Comparison of ENCODE assay signal across 23 cellular contexts in genomic region chr16:53792161-53792951, GRCh38.
DNase-seq lines count a peak whose midpoint lies in the region; FAIRE-seq and TF ChIP-seq lines count a peak whose summit lies in the region.
"Had no signal": no experiment of that assay in that cellular context is flagged by ENCODE, and none has a peak within 500 bp of the region (broad histone marks: within the 10 kb centered on the region; RNA-seq: fewer than 3 reads in every experiment).

No MANE protein-coding gene starts in this region.

- no peak for TF ChIP-seq POLR2A in adrenal gland (IDR thresholded peaks at IDR 0.05)

- H3K27ac ChIP-seq in adrenal gland, result no peak overlapping the region
- H3K27ac ChIP-seq: ascending aorta, neural progenitor cell, uterus had no signal

- no peaks in the 10 kb centered on the region for H3K27me3 ChIP-seq in adrenal gland
- H3K27me3 ChIP-seq: ascending aorta, neural progenitor cell, uterus had no signal

- TF ChIP-seq CTCF in adrenal gland (IDR thresholded peaks at IDR 0.05), result no peak

- no peaks in the 10 kb centered on the region for H3K9me3 ChIP-seq in adrenal gland (replicated peaks in 1 of 3)
- H3K9me3 ChIP-seq: ascending aorta, uterus had no signal

- peaks cover 5 to 7% of the 10 kb centered on the region in 2 donors for H3K4me1 ChIP-seq in adrenal gland (replicated peaks in 1 of 2)

- peak; percentile 93 for FAIRE-seq in islet of Langerhans (lab: Jason Lieb, UNC)
- FAIRE-seq: H54 had no signal

- intact Hi-C loops in adrenal gland (cut with DNase I), result no loop called here

- DNase-seq in DMS79 (lab: John Stamatoyannopoulos, UW), result peak; percentile 25
- peak; percentile 54 for DNase-seq in amniotic epithelial cell (ENCODE audit: low read depth)
- peak; percentile 25 for DNase-seq in retina
- DNase-seq in stimulated activated CD4-positive, alpha-beta T cell treated with anti-CD3 and anti-CD28 coated beads, Interleukin-4, amount 100 ng/mL, for 1 hour, result no peak
- DNase-seq in GM03348 (ENCODE audit: low spot score), result no peak
- no peak for DNase-seq in adrenal gland
- DNase-seq: activated CD4-positive, alpha-beta memory T cell treated with anti-CD3 and anti-CD28 coated beads, Interleukin-2, amount 10 ng/mL, durations not matched to agents 7 days and 5 days; activated CD4-positive, alpha-beta T cell treated with anti-CD3 and anti-CD28 coated beads for 1 hour; activated CD8-positive, alpha-beta memory T cell treated with anti-CD3 and anti-CD28 coated beads, Interleukin-2, amount 50 U/mL, for 48 hours; central memory CD4-positive, alpha-beta T cell; dermis blood vessel endothelial cell; mammary epithelial cell; NCI-H1092; NCI-H187 treated with DMSO at 0.1 percent for 48 hours; NCI-H82; posterior cingulate gyrus; stimulated activated CD4-positive, alpha-beta T cell treated with anti-CD3 and anti-CD28 coated beads, Interleukin-15, amount 100 ng/mL, for 24 hours; stimulated activated naive CD8-positive, alpha-beta T cell treated with anti-CD3 and anti-CD28 coated beads, Interleukin-15, Interleukin-2, amounts not matched to agents 100 U/mL and 50 U/mL, for 24 hours; uterus had no signal

- WGBS in adrenal gland, 4 donors, result 82 to 88% (median 85%) methylated on average over 6 of the region's 6 CpGs

- H3K36me3 ChIP-seq in adrenal gland (replicated peaks in 1 of 2), result no peaks in the 10 kb centered on the region
- H3K36me3 ChIP-seq: ascending aorta, neural progenitor cell, uterus had no signal

- H3K4me3 ChIP-seq in adrenal gland, result no peak overlapping the region
- H3K4me3 ChIP-seq: ascending aorta, neural progenitor cell, uterus had no signal

Comparison
In these comparisons a context has a peak if more than half of its experiments do, and no peak if none do; other contexts are left out.
1. DNase-seq: peak in DMS79 (single experiment), amniotic epithelial cell (single experiment) and retina (single experiment); none in stimulated activated CD4-positive, alpha-beta T cell treated with anti-CD3 and anti-CD28 coated beads, Interleukin-4, amount 100 ng/mL, for 1 hour (single experiment), GM03348 (single experiment) and adrenal gland (0 of 7).